ENCODE assay signal across 8 cellular contexts in the genomic region with DNA sequence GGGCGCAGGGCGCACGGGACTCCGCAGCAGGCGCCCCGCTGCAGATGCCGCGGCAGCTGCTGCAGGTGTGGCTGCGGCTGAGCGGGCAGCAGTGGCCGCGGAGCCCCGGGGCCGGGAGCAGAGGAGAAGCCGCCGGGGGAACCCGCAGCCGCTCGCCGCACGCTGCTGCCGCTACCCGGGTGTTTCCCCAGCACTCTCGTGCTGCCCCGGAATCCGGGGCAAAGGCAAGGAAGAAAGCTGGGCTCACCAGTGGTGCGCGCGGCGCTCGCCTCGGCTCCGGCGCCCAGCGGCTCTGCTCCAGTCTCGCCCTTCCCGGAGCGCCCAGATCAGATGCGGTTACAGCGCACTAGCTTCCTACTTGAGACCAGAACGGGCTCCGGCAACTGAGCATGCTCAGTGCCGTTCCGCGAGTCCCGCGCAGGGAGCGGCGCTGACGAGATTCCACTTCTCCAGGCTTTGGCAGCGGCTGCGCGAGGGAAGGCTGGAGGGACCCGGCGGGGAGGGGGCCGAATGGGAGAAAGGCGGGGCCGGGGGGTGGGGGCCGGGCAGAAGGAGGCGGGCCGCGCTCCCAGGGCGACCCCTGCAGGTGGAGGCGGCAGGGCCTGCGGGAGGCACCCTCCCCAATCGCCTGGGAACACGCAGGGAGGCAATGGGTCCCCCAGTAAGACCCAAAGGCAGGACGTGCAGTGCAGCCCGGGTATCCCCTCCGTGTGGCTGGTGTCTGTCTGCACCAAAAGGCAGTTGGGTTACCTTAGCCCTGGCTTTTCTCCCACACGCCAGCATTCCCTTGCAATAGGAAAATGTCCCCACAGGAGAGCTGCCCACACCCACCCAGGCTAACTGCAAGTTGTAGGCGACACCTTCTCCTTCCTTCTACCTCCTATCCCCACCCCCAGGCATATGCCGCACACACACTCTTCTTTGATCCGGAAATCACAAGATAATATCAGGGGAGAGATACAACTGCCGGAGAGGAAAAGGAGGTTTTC.
DNase-seq lines count a peak whose midpoint lies in the region; ATAC-seq lines count a peak whose summit lies in the region.

TSS of gene APBB2 (minus strand) at position 385 of the 989 bp plus-strand sequence. CDS start 181,288 bp downstream, outside the sequence.

- peak; percentile 97 for DNase-seq in AG20443 (ENCODE audit: low spot score)
- peak; percentile 89 for DNase-seq in NCI-H2081 treated with DMSO at 0.1 percent for 48 hours (lab: John Stamatoyannopoulos, UW)
- DNase-seq in UCSD-AML1 (lab: John Stamatoyannopoulos, UW; ENCODE audit: unreplicated experiment), result peak; percentile 90
- DNase-seq in dedifferentiated amniotic fluid mesenchymal stem cell (ENCODE audit: extremely low spot score), result peak; percentile 98
- DNase-seq in left kidney (ENCODE audit: low read depth, low spot score), result peak; percentile 99
- peak; percentile 55 for DNase-seq in stimulated activated CD4-positive, alpha-beta T cell treated with anti-CD3 and anti-CD28 coated beads, Interleukin-1b, Interleukin-23, amount 100 ng/mL, for 48 hours

- ATAC-seq in GM18867 (IDR thresholded peaks at IDR 0.05; ENCODE audit: unreplicated experiment) (peak; percentile 47), HG03064 (IDR thresholded peaks at IDR 0.05; ENCODE audit: low read depth, unreplicated experiment) (peak; percentile 46)

Comparison
In these comparisons a context has a peak if more than half of its experiments do, and no peak if none do; other contexts are left out.
1. Peak in every context shown above with its lines: DNase-seq and ATAC-seq.